23 cellular contexts compared by ENCODE assay signal in the genomic region with DNA sequence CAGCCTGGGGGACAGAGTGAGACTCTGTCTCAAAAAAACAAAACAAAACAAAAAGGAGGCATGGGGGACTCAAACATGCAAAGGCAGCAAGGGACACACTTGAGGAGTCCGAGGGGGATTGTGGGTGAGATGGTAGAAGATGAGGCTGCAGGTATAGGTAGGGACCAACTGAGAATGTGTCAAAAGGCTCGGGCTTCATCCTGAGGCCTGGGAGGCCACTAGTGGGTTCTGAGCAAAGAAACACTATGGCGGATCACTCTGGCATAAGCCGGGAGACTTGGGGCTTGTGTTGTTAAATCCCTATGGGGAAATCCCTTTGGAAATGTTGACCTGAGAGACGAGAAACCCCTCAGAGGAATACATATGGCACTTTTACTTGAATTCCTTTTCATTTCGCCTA.
"Had no signal": no experiment of that assay in that cellular context is flagged by ENCODE, and none has a peak within 500 bp of the region (broad histone marks: within the 10 kb centered on the region; RNA-seq: fewer than 3 reads in every experiment).

No MANE protein-coding gene starts in this region.

- H3K9me3 ChIP-seq: gastrocnemius medialis, pancreas, psoas muscle, stomach, suprapubic skin, tibial artery had no signal

- H3K27ac Mint-ChIP-seq: activated naive CD4-positive, alpha-beta T cell treated with anti-CD3 and anti-CD28 coated beads for 36 hours; activated T-helper 1 cell treated with anti-CD3 and anti-CD28 coated beads, Interleukin-12 subunit alpha, Interleukin-12 subunit beta, Interleukin-2, Interleukin-4 antibody, amounts not matched to agents 30 ng/mL and 10 ng/mL and 1 ng/mL, durations not matched to agents 14 hours and 24 hours and 36 hours; nephron; stimulated activated naive B cell treated with anti-CD40 and anti-IgM and Interleukin-4, amounts not matched to agents 10 μg/mL and 1 μg/mL and 100 μg/mL, for 72 hours had no signal

- H3K36me3 ChIP-seq: gastrocnemius medialis, pancreas, stomach, suprapubic skin, tibial artery had no signal

- H3K9me3 Mint-ChIP-seq: activated naive CD4-positive, alpha-beta T cell treated with anti-CD3 and anti-CD28 coated beads for 36 hours; activated T-helper 1 cell treated with anti-CD3 and anti-CD28 coated beads, Interleukin-12 subunit alpha, Interleukin-12 subunit beta, Interleukin-2, Interleukin-4 antibody, amounts not matched to agents 30 ng/mL and 10 ng/mL and 1 ng/mL, durations not matched to agents 14 hours and 24 hours and 36 hours; nephron; stimulated activated naive B cell treated with anti-CD40 and anti-IgM and Interleukin-4, amounts not matched to agents 10 μg/mL and 1 μg/mL and 100 μg/mL, for 72 hours; T-helper 2 cell treated with Interferon-gamma antibody and Interleukin-4, amounts not matched to agents 5 μg/mL and 100 μg/mL, for 36 hours had no signal

- H3K27me3 Mint-ChIP-seq: stimulated activated naive B cell treated with anti-CD40 and anti-IgM and Interleukin-4, amounts not matched to agents 10 μg/mL and 1 μg/mL and 100 μg/mL, for 72 hours had no signal

- H3K4me3 Mint-ChIP-seq: activated naive CD4-positive, alpha-beta T cell treated with anti-CD3 and anti-CD28 coated beads for 36 hours; activated T-helper 1 cell treated with anti-CD3 and anti-CD28 coated beads, Interleukin-12 subunit alpha, Interleukin-12 subunit beta, Interleukin-2, Interleukin-4 antibody, amounts not matched to agents 30 ng/mL and 10 ng/mL and 1 ng/mL, durations not matched to agents 14 hours and 24 hours and 36 hours; nephron; stimulated activated naive B cell treated with anti-CD40 and anti-IgM and Interleukin-4, amounts not matched to agents 10 μg/mL and 1 μg/mL and 100 μg/mL, for 72 hours; T-helper 2 cell treated with Interferon-gamma antibody and Interleukin-4, amounts not matched to agents 5 μg/mL and 100 μg/mL, for 36 hours had no signal

- H3K4me3 ChIP-seq: gastrocnemius medialis, pancreas, psoas muscle, stomach, suprapubic skin, tibial artery had no signal

- H3K27ac ChIP-seq: gastrocnemius medialis, pancreas, psoas muscle, stomach, suprapubic skin, tibial artery, VCaP had no signal

- DNase-seq: activated CD4-positive, alpha-beta T cell treated with anti-CD3 and anti-CD28 coated beads for 4 hours; activated CD4-positive, alpha-beta T cell treated with anti-CD3 and anti-CD28 coated beads, Interleukin-2, amount 50 U/mL, for 4 hours; activated effector memory CD4-positive, alpha-beta T cell treated with anti-CD3 and anti-CD28 coated beads, Interleukin-2, amount 50 U/mL, for 16 hours; activated naive CD4-positive, alpha-beta T cell treated with anti-CD3 and anti-CD28 coated beads for 36 hours; amygdala; central memory CD4-positive, alpha-beta T cell; dermis blood vessel endothelial cell; effector CD4-positive, alpha-beta T cell; gastrocnemius medialis; glutamatergic neuron; left ventricle myocardium superior; psoas muscle; stimulated activated CD4-positive, alpha-beta T cell treated with anti-CD3 and anti-CD28 coated beads, Interleukin-15, amount 100 ng/mL, for 24 hours; stimulated activated CD4-positive, alpha-beta T cell treated with anti-CD3 and anti-CD28 coated beads, Interleukin-2, amount 100 ng/mL, for 24 hours; stimulated activated naive B cell treated with anti-CD40 and anti-IgM and Interleukin-4, amounts not matched to agents 10 μg/mL and 1 μg/mL and 100 μg/mL, for 72 hours; stomach; tibial artery had no signal

- H3K27me3 ChIP-seq: gastrocnemius medialis, pancreas, stomach, suprapubic skin, tibial artery had no signal
